ENCODE assay signal across 31 cellular contexts in genomic region chr18:44518091-44518490, GRCh38.
A peak's percentile ranks its signal among the peaks of the same experiment; 100 is the strongest.
DNase-seq lines count a peak whose midpoint lies in the region; ATAC-seq, FAIRE-seq and TF ChIP-seq lines count a peak whose summit lies in the region.
"Had no signal": no experiment of that assay in that cellular context is flagged by ENCODE, and none has a peak within 500 bp of the region (broad histone marks: within the 10 kb centered on the region; RNA-seq: fewer than 3 reads in every experiment).

No MANE protein-coding gene starts in this region.

- no peaks in the 10 kb centered on the region for H3K27me3 ChIP-seq in foreskin keratinocyte
- H3K27me3 ChIP-seq: suprapubic skin, upper lobe of left lung had no signal

- no peak for TF ChIP-seq CTCF in choroid plexus epithelial cell (conservative IDR thresholded peaks at IDR 0.05; ENCODE audit: low read depth, low read length)
- TF ChIP-seq CTCF in foreskin keratinocyte (conservative IDR thresholded peaks at IDR 0.05) = no peak

- peaks cover 31% of the 10 kb centered on the region for H3K4me1 ChIP-seq in foreskin keratinocyte
- H3K4me1 ChIP-seq: heart right ventricle, suprapubic skin, upper lobe of left lung had no signal

- ATAC-seq in foreskin keratinocyte = peak; percentile 42
- ATAC-seq in GM21447 (IDR thresholded peaks at IDR 0.05; ENCODE audit: unreplicated experiment) = no peak
- ATAC-seq in GM18870 (IDR thresholded peaks at IDR 0.05; ENCODE audit: unreplicated experiment) = no peak
- ATAC-seq: activated T-helper 17 cell treated with anti-CD3 and anti-CD28 coated beads, Interleukin-2, amount 50 U/mL, for 72 hours; GM23338; heart right ventricle; natural killer cell treated with Interleukin-12 subunit alpha and Interleukin-12 subunit beta and Interleukin-15 and Interleukin-18, amount 100 ng/mL, for 72 hours had no signal

- H3K4me3 ChIP-seq in choroid plexus epithelial cell (ENCODE audit: low read depth, low read length) = no peak overlapping the region
- H3K4me3 ChIP-seq: GM23338, heart right ventricle, lung, suprapubic skin, upper lobe of left lung had no signal

- FAIRE-seq in H54 (lab: Jason Lieb, UNC) = no peak
- FAIRE-seq: colon, frontal cortex, GM12892, RCC 7860, small intestine had no signal

- peak overlapping the region; percentile 11 for H3K27ac ChIP-seq in foreskin keratinocyte
- H3K27ac ChIP-seq: heart right ventricle, suprapubic skin, upper lobe of left lung, VCaP had no signal

- no peak for TF ChIP-seq POLR2A in H54 (IDR thresholded peaks at IDR 0.05; ENCODE audit: low read depth, low read length)

- DNase-seq in LHCN-M2 (ENCODE audit: low read depth) (peak; percentile 26), choroid plexus epithelial cell (ENCODE audit: low read depth) (peak; percentile 10), foreskin keratinocyte (peak in 1 of 2 donors; percentile 42), stromal cell of bone marrow (ENCODE audit: low read depth) (peak; percentile 23), H54 (ENCODE audit: insufficient read length, low spot score) (no peak)
- DNase-seq: activated CD4-positive, alpha-beta T cell treated with anti-CD3 and anti-CD28 coated beads for 4 hours; anterior cingulate cortex; C1 segment of cervical spinal cord; heart right ventricle; MV-4-11; NCI-H1436 treated with DMSO at 0.1 percent for 48 hours; NCI-H2081 treated with DMSO at 0.1 percent for 48 hours; NCI-H2227 treated with DMSO at 0.1 percent for 48 hours; NCI-H774; SIG-M5; small intestine; stimulated activated naive CD4-positive, alpha-beta T cell; T-helper 9 cell; upper lobe of left lung had no signal
